ENCODE assay signal across 22 cellular contexts in genomic region chr6:6932341-6932740, GRCh38.
"Had no signal": no experiment of that assay in that cellular context is flagged by ENCODE, and none has a peak within 500 bp of the region (broad histone marks: within the 10 kb centered on the region; RNA-seq: fewer than 3 reads in every experiment).

No MANE protein-coding gene starts in this region.

- H3K27ac Mint-ChIP-seq: activated CD4-positive, alpha-beta T cell treated with anti-CD3 and anti-CD28 coated beads for 36 hours; activated naive CD4-positive, alpha-beta T cell treated with anti-CD3 and anti-CD28 coated beads, Interleukin-2, amount 50 U/mL, for 72 hours; activated T-cell treated with anti-CD3 and anti-CD28 coated beads, Interleukin-2, amount 50 U/mL, for 72 hours; natural killer cell treated with Interleukin-12 subunit alpha and Interleukin-12 subunit beta and Interleukin-15 and Interleukin-18, amount 100 ng/mL, for 72 hours; T-helper 2 cell treated with Interferon-gamma antibody and Interleukin-4, amounts not matched to agents 5 μg/mL and 100 μg/mL, for 36 hours; type B pancreatic cell had no signal

- H3K27ac ChIP-seq: ovary, thoracic aorta had no signal

- H3K36me3 ChIP-seq: neutrophil, ovary, prostate gland, thoracic aorta, vagina had no signal

- H3K4me1 ChIP-seq: prostate gland had no signal

- DNase-seq: activated CD4-positive, alpha-beta T cell treated with anti-CD3 and anti-CD28 coated beads for 36 hours; activated CD4-positive, CD25-positive, alpha-beta regulatory T cell; activated naive CD4-positive, alpha-beta T cell; activated T-cell treated with anti-CD3 and anti-CD28 coated beads for 4 hours; activated T-cell treated with anti-CD3 and anti-CD28 coated beads, Interleukin-2, amount 50 U/mL, for 72 hours; effector memory CD4-positive, alpha-beta T cell; left cardiac atrium; left ventricle myocardium superior; mucosa of descending colon; ovary; stimulated activated CD4-positive, alpha-beta T cell treated with anti-CD3 and anti-CD28 coated beads, Interleukin-15, amount 100 ng/mL, for 24 hours; stimulated activated CD4-positive, alpha-beta T cell treated with anti-CD3 and anti-CD28 coated beads, Interleukin-2, amount 100 ng/mL, for 24 hours; stimulated activated naive CD8-positive, alpha-beta T cell treated with anti-CD3 and anti-CD28 coated beads, Interleukin-15, Interleukin-2, amounts not matched to agents 100 U/mL and 50 U/mL, for 24 hours; T-helper 1 cell had no signal

- H3K36me3 Mint-ChIP-seq: activated naive CD4-positive, alpha-beta T cell treated with anti-CD3 and anti-CD28 coated beads, Interleukin-2, amount 50 U/mL, for 72 hours; natural killer cell treated with Interleukin-12 subunit alpha and Interleukin-12 subunit beta and Interleukin-15 and Interleukin-18, amount 100 ng/mL, for 72 hours; type B pancreatic cell had no signal

- H3K4me3 Mint-ChIP-seq: activated CD4-positive, alpha-beta T cell treated with anti-CD3 and anti-CD28 coated beads for 36 hours; activated T-cell treated with anti-CD3 and anti-CD28 coated beads, Interleukin-2, amount 50 U/mL, for 72 hours; natural killer cell treated with Interleukin-12 subunit alpha and Interleukin-12 subunit beta and Interleukin-15 and Interleukin-18, amount 100 ng/mL, for 72 hours; T-helper 2 cell treated with Interferon-gamma antibody and Interleukin-4, amounts not matched to agents 5 μg/mL and 100 μg/mL, for 36 hours; type B pancreatic cell had no signal

- H3K9me3 Mint-ChIP-seq: activated naive CD4-positive, alpha-beta T cell treated with anti-CD3 and anti-CD28 coated beads, Interleukin-2, amount 50 U/mL, for 72 hours; activated T-cell treated with anti-CD3 and anti-CD28 coated beads, Interleukin-2, amount 50 U/mL, for 72 hours; natural killer cell treated with Interleukin-12 subunit alpha and Interleukin-12 subunit beta and Interleukin-15 and Interleukin-18, amount 100 ng/mL, for 72 hours; T-helper 2 cell treated with Interferon-gamma antibody and Interleukin-4, amounts not matched to agents 5 μg/mL and 100 μg/mL, for 36 hours; type B pancreatic cell had no signal

- ATAC-seq: activated CD4-positive, alpha-beta T cell treated with anti-CD3 and anti-CD28 coated beads for 36 hours; activated naive CD4-positive, alpha-beta T cell treated with anti-CD3 and anti-CD28 coated beads, Interleukin-2, amount 50 U/mL, for 72 hours; activated T-cell treated with anti-CD3 and anti-CD28 coated beads, Interleukin-2, amount 50 U/mL, for 72 hours; left ventricle myocardium superior; mucosa of descending colon; natural killer cell treated with Interleukin-12 subunit alpha and Interleukin-12 subunit beta and Interleukin-15 and Interleukin-18, amount 100 ng/mL, for 72 hours; stimulated activated naive CD8-positive, alpha-beta T cell treated with anti-CD3 and anti-CD28 coated beads, Interleukin-15, Interleukin-2, amounts not matched to agents 100 U/mL and 50 U/mL, for 24 hours had no signal

- H3K4me1 Mint-ChIP-seq: activated CD4-positive, alpha-beta T cell treated with anti-CD3 and anti-CD28 coated beads for 36 hours had no signal

- H3K9me3 ChIP-seq: mucosa of descending colon, neutrophil, ovary, prostate gland, thoracic aorta, vagina had no signal

- H3K27me3 ChIP-seq: neutrophil, ovary, vagina had no signal

- H3K4me3 ChIP-seq: mucosa of descending colon, ovary, prostate gland, thoracic aorta, vagina had no signal
